Comparison of ENCODE assay signal across 8 cellular contexts in the genomic region with DNA sequence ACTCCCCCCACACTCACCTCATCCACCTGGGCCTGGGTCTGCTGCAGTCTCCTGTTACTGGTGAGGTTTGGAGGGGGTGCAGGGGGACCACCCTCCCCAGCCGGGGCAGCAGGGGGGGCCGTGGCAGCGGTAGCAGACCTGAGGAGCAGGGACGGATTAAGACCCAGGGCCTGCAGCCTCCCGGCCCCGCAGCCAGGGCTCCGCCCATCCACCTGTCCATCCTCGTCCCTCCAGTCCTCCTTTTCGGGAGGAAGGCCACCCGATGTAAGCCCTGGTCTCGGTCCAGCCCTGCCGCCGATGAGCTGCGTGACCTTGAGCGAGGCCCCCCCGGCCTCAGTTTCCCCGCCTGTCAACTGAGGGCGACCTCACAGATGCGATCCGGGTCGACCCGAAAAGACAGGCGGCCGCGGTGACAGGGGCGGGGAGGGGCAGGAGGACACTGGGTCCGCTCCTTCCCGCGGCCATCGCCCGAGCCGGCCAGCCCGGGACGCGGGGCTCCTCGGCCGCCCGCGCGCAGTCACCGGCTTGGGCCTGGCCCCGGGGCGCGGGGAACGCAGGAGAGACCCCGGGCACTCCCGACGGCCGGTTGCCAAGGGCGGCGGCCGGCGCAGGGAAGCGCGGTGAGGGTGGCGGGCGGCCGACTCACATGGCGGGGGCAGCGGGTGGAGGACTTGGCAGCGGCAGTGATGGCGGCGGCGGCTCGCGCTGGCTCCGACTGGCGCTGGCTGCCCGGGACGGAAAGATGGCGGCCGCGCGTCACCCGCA. TPM values are rescaled to one million over a fixed set of nuclear protein-coding genes. Genes with fewer than 3 reads are reported as not detected.
DNase-seq lines count a peak whose midpoint lies in the region; ATAC-seq and TF ChIP-seq lines count a peak whose summit lies in the region.

A gene with protein sequence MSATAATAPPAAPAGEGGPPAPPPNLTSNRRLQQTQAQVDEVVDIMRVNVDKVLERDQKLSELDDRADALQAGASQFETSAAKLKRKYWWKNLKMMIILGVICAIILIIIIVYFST (minus strand): TSS at position 717 of the 765 bp plus-strand sequence. CDS start 69 bp downstream, at position 648.

- TF ChIP-seq EP300 in suprapubic skin (IDR thresholded peaks at IDR 0.05) = no peak

- H3K27ac Mint-ChIP-seq in neural crest cell (ENCODE audit: unreplicated experiment) = peak within 1 kb of the TSS; percentile 98

- peaks cover 47% of the 10 kb centered on the region for H3K4me1 Mint-ChIP-seq in neural crest cell

- peak in 1 of 2 donors; percentile 68 for TF ChIP-seq POLR2A in suprapubic skin (IDR thresholded peaks at IDR 0.05)

- no peaks in the 10 kb centered on the region for H3K9me3 ChIP-seq in suprapubic skin

- no peaks in the 10 kb centered on the region for H3K27me3 ChIP-seq in suprapubic skin

- ATAC-seq in GM19023 (IDR thresholded peaks at IDR 0.05; ENCODE audit: unreplicated experiment) = no peak

- peak; percentile 58 for DNase-seq in DMS53 treated with DMSO at 0.1 percent for 48 hours (lab: John Stamatoyannopoulos, UW; ENCODE audit: unreplicated experiment)
- no peak for DNase-seq in HEK293T (ENCODE audit: extremely low spot score)
- peak; percentile 95 for DNase-seq in activated effector memory CD4-positive, alpha-beta T cell treated with anti-CD3 and anti-CD28 coated beads, Interleukin-2, amount 50 U/mL, for 16 hours
- peak in 1 of 2 donors; percentile 87 for DNase-seq in foreskin fibroblast
- DNase-seq in neural crest cell (ENCODE audit: low read depth, low spot score) = peak; percentile 72
- peak in 1 of 2 donors; percentile 91 for DNase-seq in suprapubic skin (ENCODE audit: low spot score in 2 of 2)

- H3K36me3 Mint-ChIP-seq in neural crest cell (ENCODE audit: low read depth) = peaks cover 12% of the 10 kb centered on the region

- peak within 1 kb of the TSS; percentile 92 for H3K4me3 Mint-ChIP-seq in neural crest cell

- TF ChIP-seq CTCF in foreskin fibroblast (IDR thresholded peaks at IDR 0.05; ENCODE audit: low read depth, low read length) (no peak), neural crest cell (conservative IDR thresholded peaks at IDR 0.05) (no peak), suprapubic skin (IDR thresholded peaks at IDR 0.05) (no peak)

- H3K27me3 Mint-ChIP-seq in neural crest cell (ENCODE audit: low read depth) = peaks cover 2% of the 10 kb centered on the region

- peaks cover 67% of the 10 kb centered on the region for H3K4me1 ChIP-seq in suprapubic skin

- WGBS in suprapubic skin = 0% methylated on average over 28 of the region's 75 CpGs

- peak within 1 kb of the TSS; percentile 97 for H3K27ac ChIP-seq in suprapubic skin

- POLR2A ChIA-PET in HEK293T (lab: Yijun Ruan, JAX) = interaction anchor here (0.8 to 2.6 kb wide), 3 partner anchors 11 to 36 kb away, joined by 3 to 12 read pairs (median 3); no protein-coding TSS in a partner anchor

- peak within 1 kb of the TSS; percentile 93 to 98 for H3K4me3 ChIP-seq in foreskin fibroblast (ENCODE audit: low read depth in 1 of 2, low read length in 2 of 2)
- H3K4me3 ChIP-seq in suprapubic skin = peak within 1 kb of the TSS; percentile 81

- no peaks in the 10 kb centered on the region for H3K9me3 Mint-ChIP-seq in neural crest cell

- CTCF ChIA-PET in HEK293T (lab: Yijun Ruan, JAX) = no interaction called here

- peaks cover 15% of the 10 kb centered on the region for H3K36me3 ChIP-seq in suprapubic skin

TF ChIP-seq in HEK293T, 16 proteins besides CTCF, POLR2A, EP300 and RAD21:
- TF ChIP-seq TARDBP (IDR thresholded peaks at IDR 0.05) (no peak), ARNT (IDR thresholded peaks at IDR 0.05) (no peak), LEF1 (IDR thresholded peaks at IDR 0.05; ENCODE audit: borderline replicate concordance) (peak; percentile 60; the same call in 1 of the 2 replicates), CTBP1 (IDR thresholded peaks at IDR 0.05; ENCODE audit: borderline replicate concordance) (no peak)

TF ChIP-seq in PFSK-1, 5 proteins besides CTCF, POLR2A, EP300 and RAD21:
- peak; percentile 77 for TF ChIP-seq FOXP2 (optimal IDR thresholded peaks at IDR 0.05; ENCODE audit: borderline replicate concordance, extremely low read depth, extremely low read length, insufficient read depth)
- TF ChIP-seq SIN3A (IDR thresholded peaks at IDR 0.05; ENCODE audit: borderline replicate concordance, insufficient read depth, low read length) = 0 out of 2 replicates have a peak, but pooled peaks have one; percentile 38
- TF ChIP-seq TAF1 (IDR thresholded peaks at IDR 0.05; ENCODE audit: borderline replicate concordance, insufficient read depth, low read length) = peak; percentile 54; the same call in 1 of the 2 replicates
- TF ChIP-seq POLR2AphosphoS5 (IDR thresholded peaks at IDR 0.05; ENCODE audit: low read depth, low read length) = peak; percentile 55; the same call in 1 of the 2 replicates
- TF ChIP-seq, protein P1, sequence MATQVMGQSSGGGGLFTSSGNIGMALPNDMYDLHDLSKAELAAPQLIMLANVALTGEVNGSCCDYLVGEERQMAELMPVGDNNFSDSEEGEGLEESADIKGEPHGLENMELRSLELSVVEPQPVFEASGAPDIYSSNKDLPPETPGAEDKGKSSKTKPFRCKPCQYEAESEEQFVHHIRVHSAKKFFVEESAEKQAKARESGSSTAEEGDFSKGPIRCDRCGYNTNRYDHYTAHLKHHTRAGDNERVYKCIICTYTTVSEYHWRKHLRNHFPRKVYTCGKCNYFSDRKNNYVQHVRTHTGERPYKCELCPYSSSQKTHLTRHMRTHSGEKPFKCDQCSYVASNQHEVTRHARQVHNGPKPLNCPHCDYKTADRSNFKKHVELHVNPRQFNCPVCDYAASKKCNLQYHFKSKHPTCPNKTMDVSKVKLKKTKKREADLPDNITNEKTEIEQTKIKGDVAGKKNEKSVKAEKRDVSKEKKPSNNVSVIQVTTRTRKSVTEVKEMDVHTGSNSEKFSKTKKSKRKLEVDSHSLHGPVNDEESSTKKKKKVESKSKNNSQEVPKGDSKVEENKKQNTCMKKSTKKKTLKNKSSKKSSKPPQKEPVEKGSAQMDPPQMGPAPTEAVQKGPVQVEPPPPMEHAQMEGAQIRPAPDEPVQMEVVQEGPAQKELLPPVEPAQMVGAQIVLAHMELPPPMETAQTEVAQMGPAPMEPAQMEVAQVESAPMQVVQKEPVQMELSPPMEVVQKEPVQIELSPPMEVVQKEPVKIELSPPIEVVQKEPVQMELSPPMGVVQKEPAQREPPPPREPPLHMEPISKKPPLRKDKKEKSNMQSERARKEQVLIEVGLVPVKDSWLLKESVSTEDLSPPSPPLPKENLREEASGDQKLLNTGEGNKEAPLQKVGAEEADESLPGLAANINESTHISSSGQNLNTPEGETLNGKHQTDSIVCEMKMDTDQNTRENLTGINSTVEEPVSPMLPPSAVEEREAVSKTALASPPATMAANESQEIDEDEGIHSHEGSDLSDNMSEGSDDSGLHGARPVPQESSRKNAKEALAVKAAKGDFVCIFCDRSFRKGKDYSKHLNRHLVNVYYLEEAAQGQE (IDR thresholded peaks at IDR 0.05; ENCODE audit: insufficient read depth in 1 of 2, low read depth in 2 of 2, low read length in 2 of 2) = no peak
TF ChIP-seq in PFSK-1: peak in this region for 4.

RNA-seq across cellular contexts. Expression of the gene that starts here (rescaled TPM):
- polyA plus RNA-seq in PFSK-1 (2012; ENCODE audit: insufficient read length, low read depth) = 31.6 TPM
- total RNA-seq in neural crest cell (47.2 and 49.7 TPM in 2 replicates), suprapubic skin (10 to 100 TPM; 41.2 to 64.3 (median 52.8) TPM)
